17 cellular contexts compared by ENCODE assay signal in genomic region chr10:3115685-3116084, GRCh38.
"Had no signal": no experiment of that assay in that cellular context is flagged by ENCODE, and none has a peak within 500 bp of the region (broad histone marks: within the 10 kb centered on the region; RNA-seq: fewer than 3 reads in every experiment).

No MANE protein-coding gene starts in this region.

- H3K27ac Mint-ChIP-seq: immature natural killer cell, nephron had no signal

- H3K4me1 ChIP-seq: parathyroid adenoma had no signal

- H3K9me3 ChIP-seq: psoas muscle, sigmoid colon had no signal

- ATAC-seq: psoas muscle had no signal

- H3K4me1 Mint-ChIP-seq: immature natural killer cell had no signal

- H3K27me3 Mint-ChIP-seq: naive B cell had no signal

- H3K4me3 Mint-ChIP-seq: immature natural killer cell, naive B cell, nephron had no signal

- H3K27ac ChIP-seq: dorsolateral prefrontal cortex, parathyroid adenoma, psoas muscle had no signal

- DNase-seq: cortex of kidney; dorsolateral prefrontal cortex; effector CD8-positive, alpha-beta T cell; immature natural killer cell; kidney glomerular epithelial cell; mesendoderm; naive B cell; occipital lobe; psoas muscle; sigmoid colon; stimulated activated CD4-positive, alpha-beta T cell treated with anti-CD3 and anti-CD28 coated beads, Interleukin-2, amount 100 ng/mL, for 24 hours; stimulated activated CD4-positive, alpha-beta T cell treated with anti-CD3 and anti-CD28 coated beads, Interleukin-4, amount 100 ng/mL, for 4 hours; stimulated activated naive CD4-positive, alpha-beta T cell treated with Interleukin-2 at 50 U/mL for 16 hours; trophoblast cell had no signal

- H3K27me3 ChIP-seq: dorsolateral prefrontal cortex, sigmoid colon had no signal

- H3K4me3 ChIP-seq: dorsolateral prefrontal cortex, psoas muscle, sigmoid colon, skin epidermis had no signal

- H3K9me3 Mint-ChIP-seq: naive B cell, nephron had no signal
